In the genomic region with DNA sequence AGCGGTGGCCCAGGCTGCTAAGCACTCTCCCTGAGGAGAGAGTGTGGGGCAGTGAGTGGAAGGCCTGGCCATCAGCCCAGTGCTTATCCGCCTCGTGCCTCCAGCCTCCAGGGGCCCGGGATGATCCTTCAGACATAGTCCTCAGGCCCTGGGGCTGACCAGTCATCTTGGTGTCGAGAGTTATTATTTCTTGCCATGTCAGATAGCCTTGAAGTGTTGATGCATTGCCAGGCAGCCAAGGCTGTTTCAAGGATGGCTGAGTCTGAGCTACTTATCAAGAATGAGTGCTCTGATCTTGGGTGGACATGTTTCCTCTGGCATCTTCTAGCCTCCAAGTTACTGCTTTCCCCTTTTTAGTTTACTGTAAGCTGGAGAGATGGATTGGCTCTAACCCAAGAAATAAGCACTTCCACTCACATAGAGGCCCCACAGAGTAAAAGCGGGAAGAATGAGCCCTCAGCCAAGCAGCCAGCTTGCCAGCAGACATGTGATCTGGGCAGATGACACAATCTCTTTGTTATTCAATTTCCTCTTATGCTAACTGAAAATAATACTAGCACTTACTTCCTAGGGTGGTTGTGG, we compare ENCODE assay signal across 9 cellular contexts.
DNase-seq lines count a peak whose midpoint lies in the region; ATAC-seq and FAIRE-seq lines count a peak whose summit lies in the region.
"Had no signal": no experiment of that assay in that cellular context is flagged by ENCODE, and none has a peak within 500 bp of the region (broad histone marks: within the 10 kb centered on the region; RNA-seq: fewer than 3 reads in every experiment).

No MANE protein-coding gene starts in this region.

- H3K27me3 Mint-ChIP-seq in activated naive CD8-positive, alpha-beta T cell treated with anti-CD3 and anti-CD28 coated beads, Interleukin-2, amount 50 U/mL, for 24 hours = no peaks in the 10 kb centered on the region

- H3K36me3 ChIP-seq in MG63 (no peaks in the 10 kb centered on the region), small intestine (ENCODE audit: control insufficient read depth in 2 of 2, insufficient read depth in 2 of 2, low read length in 2 of 2) (no peaks in the 10 kb centered on the region)

- peak overlapping the region; percentile 75 for H3K27ac Mint-ChIP-seq in activated naive CD8-positive, alpha-beta T cell treated with anti-CD3 and anti-CD28 coated beads, Interleukin-2, amount 50 U/mL, for 24 hours

- FAIRE-seq in small intestine (lab: Jason Lieb, UNC) = no peak
- FAIRE-seq: GM18507 had no signal

- no peaks in the 10 kb centered on the region for H3K9me3 ChIP-seq in MG63
- H3K9me3 ChIP-seq in small intestine (ENCODE audit: control insufficient read depth, low read depth) = no peaks in the 10 kb centered on the region

- H3K27me3 ChIP-seq in MG63 (no peaks in the 10 kb centered on the region), small intestine (ENCODE audit: control insufficient read depth in 2 of 2, insufficient read depth in 2 of 2, low read length in 2 of 2) (no peaks in the 10 kb centered on the region)

- intact Hi-C loops in left ventricle myocardium superior (cut with micrococcal nuclease) = no loop called here

- H3K4me3 ChIP-seq in MG63 (no peak overlapping the region), small intestine (ENCODE audit: low read depth in 1 of 2, low read length in 2 of 2) (no peak overlapping the region)

- 52 to 72% (median 71%) methylated on average over 6 of the region's 6 CpGs for WGBS in small intestine, 3 donors

- H3K4me1 Mint-ChIP-seq in activated naive CD8-positive, alpha-beta T cell treated with anti-CD3 and anti-CD28 coated beads, Interleukin-2, amount 50 U/mL, for 24 hours = peaks cover 90% of the 10 kb centered on the region

- no peaks in the 10 kb centered on the region for H3K4me1 ChIP-seq in small intestine (ENCODE audit: control insufficient read depth in 2 of 2, insufficient read depth in 1 of 2, low read depth in 1 of 2, low read length in 1 of 2)

- ATAC-seq in activated naive CD8-positive, alpha-beta T cell treated with anti-CD3 and anti-CD28 coated beads, Interleukin-2, amount 50 U/mL, for 24 hours = no peak
- ATAC-seq in left ventricle myocardium superior = peak; percentile 84
- no peak for ATAC-seq in GM18909 (IDR thresholded peaks at IDR 0.05; ENCODE audit: poor library complexity, unreplicated experiment)

- DNase-seq in AG08396 (ENCODE audit: low spot score) (peak; percentile 62), MG63 (peak; percentile 88), left ventricle myocardium superior (peak; percentile 83), small intestine (peak; percentile 2), NCI-H1930 (lab: John Stamatoyannopoulos, UW) (no peak), UCSD-AML1 (lab: John Stamatoyannopoulos, UW; ENCODE audit: unreplicated experiment) (no peak)
- DNase-seq in activated naive CD8-positive, alpha-beta T cell treated with anti-CD3 and anti-CD28 coated beads, Interleukin-2, amount 50 U/mL, for 24 hours = no peak

- H3K4me3 Mint-ChIP-seq in activated naive CD8-positive, alpha-beta T cell treated with anti-CD3 and anti-CD28 coated beads, Interleukin-2, amount 50 U/mL, for 24 hours = no peak overlapping the region

- peak overlapping the region in 1 of 2 donors; percentile 42 for H3K27ac ChIP-seq in small intestine (ENCODE audit: low read depth in 1 of 2, low read length in 1 of 2)

- peaks cover 12% of the 10 kb centered on the region for H3K36me3 Mint-ChIP-seq in activated naive CD8-positive, alpha-beta T cell treated with anti-CD3 and anti-CD28 coated beads, Interleukin-2, amount 50 U/mL, for 24 hours (ENCODE audit: low read depth)

- peaks cover 10% of the 10 kb centered on the region for H3K9me3 Mint-ChIP-seq in activated naive CD8-positive, alpha-beta T cell treated with anti-CD3 and anti-CD28 coated beads, Interleukin-2, amount 50 U/mL, for 24 hours

Comparison
In these comparisons a context has a peak if more than half of its experiments do, and no peak if none do; other contexts are left out.
1. DNase-seq: peak in AG08396 (single experiment), MG63 (single experiment), left ventricle myocardium superior (single experiment) and small intestine (single experiment); none in activated naive CD8-positive, alpha-beta T cell treated with anti-CD3 and anti-CD28 coated beads, Interleukin-2, amount 50 U/mL, for 24 hours (single experiment), NCI-H1930 (0 of 2) and UCSD-AML1 (single experiment).